8 cellular contexts compared by ENCODE assay signal in genomic region chr12:92145731-92146496, GRCh38. TPM values are rescaled to one million over a fixed set of nuclear protein-coding genes. Genes with fewer than 3 reads are reported as not detected.
DNase-seq lines count a peak whose midpoint lies in the region; ATAC-seq and TF ChIP-seq lines count a peak whose summit lies in the region.

BTG1 (minus strand) TSS chr12:92145846; CDS start chr12:92145535, 311 bp downstream.

- intact Hi-C loops in left cardiac atrium (cut with DNase I) (loop anchor here (2.0 to 10.0 kb wide), 5 partner anchors 99 to 761 kb away; no protein-coding TSS in a partner anchor), posterior vena cava (cut with DNase I) (loop anchor here (5.0 to 10.0 kb wide), 4 partner anchors 331 to 761 kb away; no protein-coding TSS in a partner anchor), upper lobe of right lung (cut with DNase I) (no loop called here)

- H3K9me3 ChIP-seq in T-helper 17 cell (ENCODE audit: control insufficient read depth, low read length, poor library complexity, severe bottlenecking) (peaks cover 7% of the 10 kb centered on the region), upper lobe of right lung (no peaks in the 10 kb centered on the region)

- no peaks in the 10 kb centered on the region for H3K27me3 ChIP-seq in upper lobe of right lung

- H3K27ac ChIP-seq in upper lobe of right lung = peak within 1 kb of the TSS; percentile 99

- ATAC-seq in HG02885 (IDR thresholded peaks at IDR 0.05; ENCODE audit: poor library complexity, unreplicated experiment) (peak; percentile 76), T-helper 17 cell (peak; percentile 77), left cardiac atrium (peak; percentile 87 to 91), upper lobe of right lung (peak; percentile 91)

- TF ChIP-seq POLR2A in GM15510 (IDR thresholded peaks at IDR 0.05; ENCODE audit: borderline replicate concordance, extremely low read depth, insufficient read length) = peak; percentile 100

- H3K36me3 ChIP-seq in upper lobe of right lung = peaks cover 30% of the 10 kb centered on the region

- H3K4me3 Mint-ChIP-seq in T-helper 17 cell = peak within 1 kb of the TSS; percentile 99

- peaks cover 18% of the 10 kb centered on the region for H3K36me3 Mint-ChIP-seq in T-helper 17 cell (ENCODE audit: low read depth)

- DNase-seq in NCI-H1694 treated with DMSO at 0.1 percent for 48 hours (lab: John Stamatoyannopoulos, UW) = peak; percentile 97
- DNase-seq in T-helper 17 cell = peak; percentile 85 to 98 (median 97)
- peak; percentile 84 to 100 (median 100) for DNase-seq in amygdala (lab: John Stamatoyannopoulos, UW)
- DNase-seq in left cardiac atrium = peak; percentile 99
- peak; percentile 99 for DNase-seq in posterior vena cava (ENCODE audit: low spot score)
- DNase-seq in upper lobe of right lung = peak; percentile 99

- H3K4me1 ChIP-seq in upper lobe of right lung = peaks cover 13% of the 10 kb centered on the region

- no peak for TF ChIP-seq CTCF in upper lobe of right lung (IDR thresholded peaks at IDR 0.05)

- H3K27ac Mint-ChIP-seq in T-helper 17 cell = peak within 1 kb of the TSS; percentile 99

- H3K4me3 ChIP-seq in upper lobe of right lung = peak within 1 kb of the TSS; percentile 73

- H3K27me3 Mint-ChIP-seq in T-helper 17 cell = no peaks in the 10 kb centered on the region

- H3K4me1 Mint-ChIP-seq in T-helper 17 cell = peaks cover 30% of the 10 kb centered on the region

RNA-seq across cellular contexts. Expression of gene BTG1, which starts in this region (rescaled TPM):
- total RNA-seq in T-helper 17 cell (1,000 to 10,000 TPM; 1,109 to 1,137 TPM), left cardiac atrium (100 to 1,000 TPM; 121 to 152 TPM), posterior vena cava (10 to 100 TPM; 78.5 to 81.8 TPM), upper lobe of right lung (163 TPM)

Comparison
In these comparisons a context has a peak if more than half of its experiments do, and no peak if none do; other contexts are left out.
1. Peak in every context shown above with its lines: DNase-seq, ATAC-seq, H3K4me3 ChIP-seq and H3K27ac ChIP-seq.